Comparison of ENCODE assay signal across 20 cellular contexts in genomic region chr1:88341436-88341835, GRCh38.
"Had no signal": no experiment of that assay in that cellular context is flagged by ENCODE, and none has a peak within 500 bp of the region (broad histone marks: within the 10 kb centered on the region; RNA-seq: fewer than 3 reads in every experiment).

No MANE protein-coding gene starts in this region.

- H3K9me3 Mint-ChIP-seq: activated CD4-positive, alpha-beta memory T cell treated with anti-CD3 and anti-CD28 coated beads, Interleukin-2, amount 10 ng/mL, durations not matched to agents 7 days and 5 days; neural progenitor cell had no signal

- H3K4me3 ChIP-seq: gastrocnemius medialis, mucosa of descending colon, neural progenitor cell, prostate gland, right atrium auricular region, thyroid gland had no signal

- H3K9ac ChIP-seq: neural progenitor cell had no signal

- H3K4me1 Mint-ChIP-seq: activated CD4-positive, alpha-beta memory T cell treated with anti-CD3 and anti-CD28 coated beads, Interleukin-2, amount 10 ng/mL, durations not matched to agents 7 days and 5 days; activated CD8-positive, alpha-beta memory T cell treated with anti-CD3 and anti-CD28 coated beads, Interleukin-2, amount 10 ng/mL, durations not matched to agents 7 days and 5 days; naive B cell; neural progenitor cell had no signal

- H3K27ac ChIP-seq: gastrocnemius medialis, neural progenitor cell, prostate gland, right atrium auricular region, thyroid gland had no signal

- H3K4me1 ChIP-seq: gastrocnemius medialis, neural progenitor cell, prostate gland, right atrium auricular region, thyroid gland had no signal

- H3K27ac Mint-ChIP-seq: activated CD4-positive, alpha-beta memory T cell treated with anti-CD3 and anti-CD28 coated beads, Interleukin-2, amount 10 ng/mL, durations not matched to agents 7 days and 5 days; activated CD8-positive, alpha-beta memory T cell treated with anti-CD3 and anti-CD28 coated beads, Interleukin-2, amount 10 ng/mL, durations not matched to agents 7 days and 5 days; activated naive CD8-positive, alpha-beta T cell; naive B cell; neural progenitor cell had no signal

- H3K27me3 ChIP-seq: gastrocnemius medialis, neural progenitor cell, right atrium auricular region, thyroid gland had no signal

- H3K36me3 Mint-ChIP-seq: activated CD8-positive, alpha-beta memory T cell treated with anti-CD3 and anti-CD28 coated beads, Interleukin-2, amount 10 ng/mL, durations not matched to agents 7 days and 5 days; activated naive CD8-positive, alpha-beta T cell; naive B cell; neural progenitor cell had no signal

- H3K9me3 ChIP-seq: gastrocnemius medialis, mucosa of descending colon, prostate gland, right atrium auricular region, thyroid gland had no signal

- H3K27me3 Mint-ChIP-seq: activated CD4-positive, alpha-beta memory T cell treated with anti-CD3 and anti-CD28 coated beads, Interleukin-2, amount 10 ng/mL, durations not matched to agents 7 days and 5 days; activated CD8-positive, alpha-beta memory T cell treated with anti-CD3 and anti-CD28 coated beads, Interleukin-2, amount 10 ng/mL, durations not matched to agents 7 days and 5 days had no signal

- H3K4me3 Mint-ChIP-seq: activated CD4-positive, alpha-beta memory T cell treated with anti-CD3 and anti-CD28 coated beads, Interleukin-2, amount 10 ng/mL, durations not matched to agents 7 days and 5 days; activated CD8-positive, alpha-beta memory T cell treated with anti-CD3 and anti-CD28 coated beads, Interleukin-2, amount 10 ng/mL, durations not matched to agents 7 days and 5 days; activated naive CD8-positive, alpha-beta T cell; neural progenitor cell had no signal

- DNase-seq: activated CD4-positive, alpha-beta memory T cell treated with anti-CD3 and anti-CD28 coated beads, Interleukin-2, amount 10 ng/mL, durations not matched to agents 7 days and 5 days; activated CD4-positive, alpha-beta T cell treated with anti-CD3 and anti-CD28 coated beads for 48 hours; activated CD8-positive, alpha-beta memory T cell treated with anti-CD3 and anti-CD28 coated beads, Interleukin-2, amount 10 ng/mL, durations not matched to agents 7 days and 5 days; cerebellar nuclear complex; cortex of kidney; erythroblast; gastrocnemius medialis; head of caudate nucleus; mesenchymal stem cell; naive B cell; stimulated activated CD4-positive, alpha-beta T cell treated with anti-CD3 and anti-CD28 coated beads, Interleukin-12 subunit alpha, Interleukin-12 subunit beta, amount 100 ng/mL, for 4 hours; stimulated activated CD4-positive, alpha-beta T cell treated with anti-CD3 and anti-CD28 coated beads, Interleukin-1b, Interleukin-23, amount 100 ng/mL, for 48 hours; stimulated activated CD8-positive, alpha-beta memory T cell treated with anti-CD3 and anti-CD28 coated beads, Interleukin-4, amount 100 ng/mL, for 48 hours; stimulated activated naive CD4-positive, alpha-beta T cell treated with Interleukin-2 at 50 U/mL for 16 hours; thyroid gland had no signal

- H3K36me3 ChIP-seq: gastrocnemius medialis, neural progenitor cell, prostate gland, right atrium auricular region, thyroid gland had no signal

- ATAC-seq: activated CD8-positive, alpha-beta memory T cell treated with anti-CD3 and anti-CD28 coated beads, Interleukin-2, amount 10 ng/mL, durations not matched to agents 7 days and 5 days; gastrocnemius medialis; mucosa of descending colon had no signal
